In the genomic region with DNA sequence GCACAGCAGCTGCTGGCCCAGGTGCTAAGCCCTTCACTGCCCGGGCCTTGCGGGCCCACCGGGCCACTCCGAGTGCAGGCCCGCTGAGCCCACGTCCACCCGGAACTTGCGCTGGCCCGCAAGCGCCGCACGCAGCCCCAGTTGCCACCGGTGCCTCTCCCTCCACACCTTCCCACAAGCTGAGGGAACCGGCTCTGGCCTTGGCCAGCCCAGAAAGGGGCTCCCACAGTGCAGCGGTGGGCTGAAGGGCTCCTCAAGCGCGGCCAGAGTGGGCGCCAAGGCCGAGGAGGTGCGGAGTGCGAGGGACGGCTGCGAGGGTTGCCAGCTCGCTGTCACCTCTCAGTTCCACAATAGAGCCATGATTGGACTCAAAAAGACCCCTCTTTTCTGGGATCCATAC, we compare ENCODE assay signal across 19 cellular contexts. TPM values are rescaled to one million over a fixed set of nuclear protein-coding genes. Genes with fewer than 3 reads are reported as not detected.
"Had no signal": no experiment of that assay in that cellular context is flagged by ENCODE, and none has a peak within 500 bp of the region (broad histone marks: within the 10 kb centered on the region; RNA-seq: fewer than 3 reads in every experiment).

No MANE protein-coding gene starts in this region.

RNA-seq across cellular contexts. Expression of a gene that starts 0.5 kb away (rescaled TPM):
- total RNA-seq: activated naive CD4-positive, alpha-beta T cell treated with anti-CD3 and anti-CD28 coated beads for 36 hours; activated naive CD4-positive, alpha-beta T cell treated with anti-CD3 and anti-CD28 coated beads, Interleukin-2, amount 50 U/mL, for 72 hours; activated naive CD8-positive, alpha-beta T cell treated with anti-CD3 and anti-CD28 coated beads for 36 hours; activated naive CD8-positive, alpha-beta T cell treated with anti-CD3 and anti-CD28 coated beads, Interleukin-2, amount 10 ng/mL, durations not matched to agents 7 days and 5 days; activated T-cell treated with anti-CD3 and anti-CD28 coated beads, Interleukin-2, amount 50 U/mL, for 4 hours; activated T-cell treated with anti-CD3 and anti-CD28 coated beads, Interleukin-2, amount 50 U/mL, for 72 hours; activated T-helper 1 cell treated with anti-CD3 and anti-CD28 coated beads, Interleukin-12 subunit alpha, Interleukin-12 subunit beta, Interleukin-2, Interleukin-4 antibody, amounts not matched to agents 30 ng/mL and 10 ng/mL and 1 ng/mL, durations not matched to agents 14 hours and 24 hours and 36 hours; activated T-helper 17 cell treated with anti-CD3 and anti-CD28 coated beads, Interleukin-2, amount 50 U/mL, for 72 hours; activated T-helper 2 cell treated with anti-CD3 and anti-CD28 coated beads, Interferon-gamma antibody, Interleukin-2, Interleukin-4, amounts not matched to agents 10 μg/mL and 5 μg/mL and 100 μg/mL, durations not matched to agents 14 hours and 24 hours and 36 hours; adrenal gland; aorta; ascending aorta; astrocyte; body of pancreas; breast epithelium; bronchial epithelial cell; cardiac septum; cerebellum had no signal
- polyA plus RNA-seq: adipose tissue, adrenal gland, aorta had no signal
